ENCODE assay signal across 32 cellular contexts in genomic region chr6:95519228-95520037, GRCh38. TPM values are rescaled to one million over a fixed set of nuclear protein-coding genes. Genes with fewer than 3 reads are reported as not detected.
DNase-seq lines count a peak whose midpoint lies in the region; ATAC-seq, FAIRE-seq and TF ChIP-seq lines count a peak whose summit lies in the region.
"Had no signal": no experiment of that assay in that cellular context is flagged by ENCODE, and none has a peak within 500 bp of the region (broad histone marks: within the 10 kb centered on the region; RNA-seq: fewer than 3 reads in every experiment).

No MANE protein-coding gene starts in this region.

- no peak overlapping the region for H3K18ac ChIP-seq in H9 (ENCODE audit: insufficient read length, low read depth, low read length)

- intact Hi-C loops in GM12878 (cut with micrococcal nuclease; ENCODE audit: unreplicated experiment) (no loop called here), spleen (cut with DNase I; ENCODE audit: low total_unique reads) (no loop called here), head of caudate nucleus (cut with DNase I) (no loop called here)

- no peak overlapping the region for H2BK20ac ChIP-seq in H9 (ENCODE audit: low read depth, low read length, poor library complexity, severe bottlenecking)

- in situ Hi-C loops in GM12878 (cut with MboI), result no loop called here

- H2BK12ac ChIP-seq in H9 (ENCODE audit: insufficient read length, low read depth, low read length), result no peak overlapping the region

- RAD21 ChIA-PET in GM12878 (lab: Charles Lee; ENCODE audit: unreplicated experiment), result no interaction called here

- BruUV-seq in GM12878 (replicated peaks; lab: Mats Ljungman, UMichigan), result no TSS peak

- H3K56ac ChIP-seq in H9 (ENCODE audit: insufficient read length, low read depth, low read length), result no peak overlapping the region

- H3K27me3 Mint-ChIP-seq in H9 (ENCODE audit: low read depth) (no peaks in the 10 kb centered on the region), WTC11 (ENCODE audit: low read depth) (no peaks in the 10 kb centered on the region), immature natural killer cell (ENCODE audit: low read depth in 3 of 3) (peaks cover 0 to 7% (median 0%) of the 10 kb centered on the region in 3 donors)
- H3K27me3 Mint-ChIP-seq: CD4-positive, CD25-positive, alpha-beta regulatory T cell; dendritic cell treated with granulocyte-macrophage colony-stimulating factor and Interleukin-4, amounts not matched to agents 40 ng/mL and 50 ng/mL, for 4 days; IgD-negative memory B cell had no signal

- H3K36me3 ChIP-seq in GM12878 (ENCODE audit: control insufficient read depth in 2 of 2, insufficient read depth in 2 of 2, low read length in 1 of 2), result no peaks in the 10 kb centered on the region
- H3K36me3 ChIP-seq in spleen, result no peaks in the 10 kb centered on the region
- H3K36me3 ChIP-seq: ascending aorta, gastroesophageal sphincter, stomach, tibial nerve, WERI-Rb-1 had no signal

- H3T11ph ChIP-seq in H9 (ENCODE audit: low read length), result no peak overlapping the region

- no peak overlapping the region for H3K4ac ChIP-seq in H9 (ENCODE audit: low read depth, low read length)

- H3K4me3 ChIP-seq in GM12878 (no peak overlapping the region), spleen (no peak overlapping the region)
- H3K4me3 ChIP-seq: ascending aorta, gastroesophageal sphincter, GM23248, mucosa of descending colon, stomach, tibial nerve had no signal

- H3K9me3 Mint-ChIP-seq in H9 (no peaks in the 10 kb centered on the region; a peak in 1 of 5 replicates), WTC11 (no peaks in the 10 kb centered on the region), immature natural killer cell (peaks cover 0 to 5% (median 0%) of the 10 kb centered on the region in 6 donors)
- H3K9me3 Mint-ChIP-seq: activated naive CD4-positive, alpha-beta T cell treated with anti-CD3 and anti-CD28 coated beads, Interleukin-2, amount 50 U/mL, for 72 hours; activated T-helper 1 cell treated with anti-CD3 and anti-CD28 coated beads, Interleukin-12 subunit alpha, Interleukin-12 subunit beta, Interleukin-2, Interleukin-4 antibody, amounts not matched to agents 30 ng/mL and 10 ng/mL and 1 ng/mL, durations not matched to agents 14 hours and 24 hours and 36 hours; CD4-positive, CD25-positive, alpha-beta regulatory T cell; IgD-negative memory B cell; nephron; T-helper 2 cell treated with Interferon-gamma antibody and Interleukin-4, amounts not matched to agents 5 μg/mL and 100 μg/mL, for 36 hours had no signal

- ATAC-seq in GM12878 (peak; percentile 29; the same call in 2 of the 3 replicates), WTC11 (no peak)
- ATAC-seq: activated naive CD4-positive, alpha-beta T cell treated with anti-CD3 and anti-CD28 coated beads, Interleukin-2, amount 50 U/mL, for 72 hours; gastroesophageal sphincter; mucosa of descending colon; right cardiac atrium had no signal

- H3K9me3 ChIP-seq in H9 (ENCODE audit: control insufficient read depth, low read depth, low read length) (no peaks in the 10 kb centered on the region), GM12878 (replicated peaks; ENCODE audit: control insufficient read depth, insufficient read depth, low read length) (no peaks in the 10 kb centered on the region), spleen (peaks cover 0 to 9% (median 0%) of the 10 kb centered on the region in 8 donors)
- H3K9me3 ChIP-seq: ascending aorta, gastroesophageal sphincter, mucosa of descending colon, stomach, tibial nerve had no signal

- H3K4me1 Mint-ChIP-seq in H9 (peaks cover 43 to 48% of the 10 kb centered on the region in 2 experiments), WTC11 (peaks cover 44% of the 10 kb centered on the region), immature natural killer cell (no peaks in the 10 kb centered on the region)
- H3K4me1 Mint-ChIP-seq: IgD-negative memory B cell, nephron had no signal

- no peaks in the 10 kb centered on the region for H3K79me1 ChIP-seq in H9 (ENCODE audit: insufficient read depth, low read depth, low read length, poor library complexity, severe bottlenecking)

- H2BK5ac ChIP-seq in H9 (ENCODE audit: insufficient read length, low read length), result no peak overlapping the region

- DNase-seq in H9, result peak; percentile 41
- peak; percentile 93 for DNase-seq in NCI-H2029 treated with DMSO at 0.1 percent for 48 hours (lab: John Stamatoyannopoulos, UW)
- no peak for DNase-seq in GM12878 (ENCODE audit: low read depth, low spot score)
- peak; percentile 73 for DNase-seq in spleen
- DNase-seq in HUDEP-2 (lab: John Stamatoyannopoulos, UW; ENCODE audit: unreplicated experiment in 76 of 76), result no peak
- DNase-seq in WTC11 (ENCODE audit: low spot score), result no peak
- no peak for DNase-seq in immature natural killer cell
- no peak for DNase-seq in head of caudate nucleus
- DNase-seq: CD4-positive, CD25-positive, alpha-beta regulatory T cell; DMS 273 treated with DMSO at 0.1 percent for 48 hours; GM23248; mucosa of descending colon; stimulated activated CD4-positive, alpha-beta T cell treated with anti-CD3 and anti-CD28 coated beads, Interleukin-12 subunit alpha, Interleukin-12 subunit beta, amount 100 ng/mL, for 4 hours; stimulated activated CD4-positive, alpha-beta T cell treated with anti-CD3 and anti-CD28 coated beads, Interleukin-4, amount 100 ng/mL, for 4 hours; stomach; WERI-Rb-1 had no signal

- H4K8ac ChIP-seq in H9 (replicated peaks; ENCODE audit: insufficient read length, low read depth, low read length), result no peak overlapping the region

- H3K4me1 ChIP-seq in H9 (ENCODE audit: insufficient read depth, low read length) (peaks cover 2% of the 10 kb centered on the region), GM12878 (ENCODE audit: control insufficient read depth, insufficient read depth, low read length) (no peaks in the 10 kb centered on the region), spleen (no peaks in the 10 kb centered on the region)
- H3K4me1 ChIP-seq: ascending aorta, gastroesophageal sphincter, parathyroid adenoma, stomach, tibial nerve had no signal

- H3K79me2 ChIP-seq in H9 (ENCODE audit: insufficient read depth, low read length) (no peaks in the 10 kb centered on the region), GM12878 (ENCODE audit: control insufficient read depth, insufficient read depth, low read length) (no peaks in the 10 kb centered on the region)
- H3K79me2 ChIP-seq: parathyroid adenoma had no signal

- CTCF ChIA-PET in GM12878 (lab: Yijun Ruan, JAX) (no interaction called here), WTC11 (lab: Charles Lee) (no interaction called here)

- H3K14ac ChIP-seq in H9 (ENCODE audit: insufficient read depth, low read length), result no peak overlapping the region

- H4K20me1 ChIP-seq in H9 (ENCODE audit: control insufficient read depth, insufficient read depth, insufficient read length) (no peaks in the 10 kb centered on the region), GM12878 (ENCODE audit: control insufficient read depth, insufficient read depth) (no peaks in the 10 kb centered on the region)

- TF ChIP-seq POLR2A in GM12878 (IDR thresholded peaks at IDR 0.05; ENCODE audit: low read depth, low read length) (no peak), spleen (IDR thresholded peaks at IDR 0.05) (no peak)

- TF ChIP-seq RAD21 in GM12878 (IDR thresholded peaks at IDR 0.05; ENCODE audit: insufficient read depth, low read depth, low read length), result no peak

- no peaks in the 10 kb centered on the region for H3K27me3 ChIP-seq in H9 (ENCODE audit: insufficient read depth, low read length)
- no peaks in the 10 kb centered on the region for H3K27me3 ChIP-seq in GM12878 (replicated peaks in 1 of 2; ENCODE audit: control insufficient read depth in 2 of 2, insufficient read depth in 2 of 2, low read length in 1 of 2)
- no peaks in the 10 kb centered on the region for H3K27me3 ChIP-seq in spleen (replicated peaks in 1 of 7)
- H3K27me3 ChIP-seq: ascending aorta, gastroesophageal sphincter, stomach, tibial nerve had no signal

- H4K91ac ChIP-seq in H9 (ENCODE audit: insufficient read length, low read depth, low read length), result no peak overlapping the region

- no CpG with 5 or more reads among the region's 28 CpGs for WGBS in H9 (ENCODE audit: extremely low coverage, insufficient read length, low lambda C conversion rate)
- 44% methylated on average over 28 of the region's 28 CpGs for WGBS in GM12878 (ENCODE audit: insufficient coverage, insufficient replicate concordance, low lambda C conversion rate, missing lambda C conversion rate)
- WGBS in spleen, 5 donors, result 85 to 92% (median 87%) methylated on average over 24 to 28 of the region's 28 CpGs

- POLR2A ChIA-PET in GM12878 (lab: Charles Lee) (no interaction called here), WTC11 (lab: Charles Lee) (no interaction called here)

- H2AK5ac ChIP-seq in H9 (ENCODE audit: insufficient read length, low read length), result no peak overlapping the region

- H2AFZ ChIP-seq in H9 (ENCODE audit: low read length) (no peak overlapping the region), GM12878 (ENCODE audit: control insufficient read depth, low read depth, low read length) (no peak overlapping the region)
- H2AFZ ChIP-seq: GM23248, parathyroid adenoma had no signal

- no peak overlapping the region for H3K27ac ChIP-seq in H9 (ENCODE audit: insufficient read length, low read depth, low read length)
- no peak overlapping the region for H3K27ac ChIP-seq in GM12878 (ENCODE audit: control insufficient read depth, insufficient read depth)
- H3K27ac ChIP-seq in spleen, result no peak overlapping the region
- H3K27ac ChIP-seq: ascending aorta, gastroesophageal sphincter, GM23248, HL-60, parathyroid adenoma, stomach, tibial nerve, WERI-Rb-1 had no signal

- FAIRE-seq in GM12878 (lab: Jason Lieb, UNC), result no peak
- FAIRE-seq: endometrium, G401.6, keratinocyte, RCC 7860 had no signal

- no peak overlapping the region for H3K4me3 Mint-ChIP-seq in H9
- H3K4me3 Mint-ChIP-seq in WTC11, result no peak overlapping the region
- H3K4me3 Mint-ChIP-seq in immature natural killer cell, result no peak overlapping the region
- H3K4me3 Mint-ChIP-seq: activated T-helper 1 cell treated with anti-CD3 and anti-CD28 coated beads, Interleukin-12 subunit alpha, Interleukin-12 subunit beta, Interleukin-2, Interleukin-4 antibody, amounts not matched to agents 30 ng/mL and 10 ng/mL and 1 ng/mL, durations not matched to agents 14 hours and 24 hours and 36 hours; CD4-positive, CD25-positive, alpha-beta regulatory T cell; dendritic cell treated with granulocyte-macrophage colony-stimulating factor and Interleukin-4, amounts not matched to agents 40 ng/mL and 50 ng/mL, for 4 days; IgD-negative memory B cell; nephron; T-helper 2 cell treated with Interferon-gamma antibody and Interleukin-4, amounts not matched to agents 5 μg/mL and 100 μg/mL, for 36 hours had no signal

- H3K23me2 ChIP-seq in H9 (ENCODE audit: insufficient read length, low read depth, low read length, poor library complexity, severe bottlenecking), result no peaks in the 10 kb centered on the region

- H3K36me3 Mint-ChIP-seq in H9 (ENCODE audit: insufficient read depth in 1 of 3, low read depth in 3 of 3) (peaks cover 0 to 4% (median 0%) of the 10 kb centered on the region in 3 experiments; a peak in 2 of 7 replicates), WTC11 (no peaks in the 10 kb centered on the region), immature natural killer cell (no peaks in the 10 kb centered on the region)
- H3K36me3 Mint-ChIP-seq: activated naive CD4-positive, alpha-beta T cell treated with anti-CD3 and anti-CD28 coated beads, Interleukin-2, amount 50 U/mL, for 72 hours; CD4-positive, CD25-positive, alpha-beta regulatory T cell; IgD-negative memory B cell had no signal

- no peak overlapping the region for H2BK15ac ChIP-seq in H9 (ENCODE audit: low read depth, low read length)

- SMC1A ChIA-PET in GM12878 (lab: Charles Lee; ENCODE audit: uncharacterized antibody, unreplicated experiment), result no interaction called here

- H3K27ac Mint-ChIP-seq in H9 (no peak overlapping the region; a peak in 1 of 7 replicates), WTC11 (no peak overlapping the region), immature natural killer cell (no peak overlapping the region)
- H3K27ac Mint-ChIP-seq: activated naive CD4-positive, alpha-beta T cell treated with anti-CD3 and anti-CD28 coated beads, Interleukin-2, amount 50 U/mL, for 72 hours; activated T-helper 1 cell treated with anti-CD3 and anti-CD28 coated beads, Interleukin-12 subunit alpha, Interleukin-12 subunit beta, Interleukin-2, Interleukin-4 antibody, amounts not matched to agents 30 ng/mL and 10 ng/mL and 1 ng/mL, durations not matched to agents 14 hours and 24 hours and 36 hours; CD4-positive, CD25-positive, alpha-beta regulatory T cell; dendritic cell treated with granulocyte-macrophage colony-stimulating factor and Interleukin-4, amounts not matched to agents 40 ng/mL and 50 ng/mL, for 4 days; nephron; T-helper 2 cell treated with Interferon-gamma antibody and Interleukin-4, amounts not matched to agents 5 μg/mL and 100 μg/mL, for 36 hours had no signal

- no peak for TF ChIP-seq CTCF in H9 (conservative IDR thresholded peaks at IDR 0.05)
- TF ChIP-seq CTCF in GM12878 (IDR thresholded peaks at IDR 0.05 in 2 of 3, conservative IDR thresholded peaks at IDR 0.05 in 1 of 3; ENCODE audit: control insufficient read depth in 2 of 3, extremely low read depth in 1 of 3, insufficient read depth in 1 of 3, low read depth in 3 of 3, low read length in 3 of 3), result no peak
- TF ChIP-seq CTCF in spleen (IDR thresholded peaks at IDR 0.05 in 8 of 11, conservative IDR thresholded peaks at IDR 0.05 in 3 of 11), result no peak
- TF ChIP-seq CTCF in WTC11 (IDR thresholded peaks at IDR 0.05), result no peak

- H2BK120ac ChIP-seq in H9 (ENCODE audit: low read depth, low read length, poor library complexity, severe bottlenecking), result no peak overlapping the region

- no peak for TF ChIP-seq EP300 in GM12878 (IDR thresholded peaks at IDR 0.05; ENCODE audit: borderline replicate concordance in 1 of 2, control insufficient read depth in 1 of 2, low read depth in 2 of 2, low read length in 2 of 2)

- H3K9ac ChIP-seq in H9 (ENCODE audit: extremely low read depth, insufficient read length, low read length) (no peak overlapping the region), GM12878 (ENCODE audit: control insufficient read depth, insufficient read depth, low read length) (no peak overlapping the region)
- H3K9ac ChIP-seq: GM23248, parathyroid adenoma had no signal

- no peak overlapping the region for H3K4me2 ChIP-seq in H9 (ENCODE audit: insufficient read depth, insufficient read length, low read length)
- H3K4me2 ChIP-seq in GM12878 (ENCODE audit: control insufficient read depth, insufficient read depth), result no peak overlapping the region

- H3K23ac ChIP-seq in H9 (ENCODE audit: insufficient read length, low read depth, low read length), result no peak overlapping the region

- H4K5ac ChIP-seq in H9 (ENCODE audit: insufficient read length, low read depth, low read length), result no peak overlapping the region

RNA-seq across cellular contexts. Expression of gene MANEA, which starts 57.9 kb away (rescaled TPM):
- total RNA-seq in H9 (2021) (8.3 and 8.4 TPM in 2 replicates), GM12878 (2014; rRNA removed) (9.4 and 13.0 TPM in 2 replicates), GM12878 (2014; rRNA removed; fragmentation: Illumina TruSeq; extraction: Trizol) (13.3 and 14.9 TPM in 2 replicates), GM12878 (2021) (11.8 and 13.3 TPM in 2 replicates), spleen (10 to 100 TPM; 10.4 to 19.8 (median 15.7) TPM), WTC11 (2021) (6.1 to 9.0 TPM (median 7.0 TPM) in 3 replicates)
- total RNA-seq in GM12878 (2013; cell fraction: nucleolus; rRNA removed), result 31.8 and 36.2 TPM in 2 replicates
- polyA plus RNA-seq in GM12878 (2011; ENCODE audit: low read depth), result 2.8 TPM
- polyA plus RNA-seq in GM12878 (2011; rRNA removed) (16.4 and 25.8 TPM in 2 replicates), GM12878 (2014; fragmentation: Illumina TruSeq; extraction: Trizol) (11.6 and 14.2 TPM in 2 replicates), GM12878 (2014; fragmentation: Nextera tagmentation; extraction: Ambion mirVana) (1 to 10 TPM; 5.8 to 6.4 TPM), GM12878 (2014; rRNA removed) (5.6 and 6.9 TPM in 2 replicates), GM12878 (2016; fragmentation: Nextera tagmentation; extraction: Ambion mirVana) (10 to 100 TPM; 17.8 to 19.5 TPM), spleen (1 to 10 TPM; 1.6 to 3.4 (median 3.0) TPM), immature natural killer cell (1 to 10 TPM; 2.2 to 6.2 (median 3.8) TPM)
- 4.2 and 4.7 TPM in 2 replicates for polyA plus RNA-seq in GM12878 (2011; cell fraction: cytosol; rRNA removed)
- polyA plus RNA-seq in GM12878 (2011; cell fraction: nucleus; rRNA removed), result 5.8 and 7.3 TPM in 2 replicates
- polyA plus RNA-seq in GM12878 (2012), result 5.5 and 9.5 TPM in 2 replicates
- polyA minus RNA-seq in GM12878 (2011; rRNA and poly(A)+ RNA removed), result 6.7 and 12.0 TPM in 2 replicates
- 3.6 TPM in 2 replicates for polyA minus RNA-seq in GM12878 (2011; cell fraction: cytosol; rRNA and poly(A)+ RNA removed)
- 5.8 and 9.7 TPM in 2 replicates for polyA minus RNA-seq in GM12878 (2011; cell fraction: nucleus; rRNA and poly(A)+ RNA removed)

Comparison
In these comparisons a context has a peak if more than half of its experiments do, and no peak if none do; other contexts are left out.
1. DNase-seq: peak in H9 (single experiment), NCI-H2029 treated with DMSO at 0.1 percent for 48 hours (single experiment) and spleen (single experiment); none in GM12878 (single experiment), HUDEP-2 (0 of 76), WTC11 (single experiment), immature natural killer cell (0 of 3) and head of caudate nucleus (0 of 42).